In genomic region chr2:42868874-42869273, GRCh38 we compare ENCODE assay signal across 1 cellular context.
TF ChIP-seq lines count a peak whose summit lies in the region.

No MANE protein-coding gene starts in this region.

TF ChIP-seq in K562, 482 proteins besides CTCF, POLR2A, EP300 and RAD21 (continued from another document and continues in another):
- TF ChIP-seq, protein P1, sequence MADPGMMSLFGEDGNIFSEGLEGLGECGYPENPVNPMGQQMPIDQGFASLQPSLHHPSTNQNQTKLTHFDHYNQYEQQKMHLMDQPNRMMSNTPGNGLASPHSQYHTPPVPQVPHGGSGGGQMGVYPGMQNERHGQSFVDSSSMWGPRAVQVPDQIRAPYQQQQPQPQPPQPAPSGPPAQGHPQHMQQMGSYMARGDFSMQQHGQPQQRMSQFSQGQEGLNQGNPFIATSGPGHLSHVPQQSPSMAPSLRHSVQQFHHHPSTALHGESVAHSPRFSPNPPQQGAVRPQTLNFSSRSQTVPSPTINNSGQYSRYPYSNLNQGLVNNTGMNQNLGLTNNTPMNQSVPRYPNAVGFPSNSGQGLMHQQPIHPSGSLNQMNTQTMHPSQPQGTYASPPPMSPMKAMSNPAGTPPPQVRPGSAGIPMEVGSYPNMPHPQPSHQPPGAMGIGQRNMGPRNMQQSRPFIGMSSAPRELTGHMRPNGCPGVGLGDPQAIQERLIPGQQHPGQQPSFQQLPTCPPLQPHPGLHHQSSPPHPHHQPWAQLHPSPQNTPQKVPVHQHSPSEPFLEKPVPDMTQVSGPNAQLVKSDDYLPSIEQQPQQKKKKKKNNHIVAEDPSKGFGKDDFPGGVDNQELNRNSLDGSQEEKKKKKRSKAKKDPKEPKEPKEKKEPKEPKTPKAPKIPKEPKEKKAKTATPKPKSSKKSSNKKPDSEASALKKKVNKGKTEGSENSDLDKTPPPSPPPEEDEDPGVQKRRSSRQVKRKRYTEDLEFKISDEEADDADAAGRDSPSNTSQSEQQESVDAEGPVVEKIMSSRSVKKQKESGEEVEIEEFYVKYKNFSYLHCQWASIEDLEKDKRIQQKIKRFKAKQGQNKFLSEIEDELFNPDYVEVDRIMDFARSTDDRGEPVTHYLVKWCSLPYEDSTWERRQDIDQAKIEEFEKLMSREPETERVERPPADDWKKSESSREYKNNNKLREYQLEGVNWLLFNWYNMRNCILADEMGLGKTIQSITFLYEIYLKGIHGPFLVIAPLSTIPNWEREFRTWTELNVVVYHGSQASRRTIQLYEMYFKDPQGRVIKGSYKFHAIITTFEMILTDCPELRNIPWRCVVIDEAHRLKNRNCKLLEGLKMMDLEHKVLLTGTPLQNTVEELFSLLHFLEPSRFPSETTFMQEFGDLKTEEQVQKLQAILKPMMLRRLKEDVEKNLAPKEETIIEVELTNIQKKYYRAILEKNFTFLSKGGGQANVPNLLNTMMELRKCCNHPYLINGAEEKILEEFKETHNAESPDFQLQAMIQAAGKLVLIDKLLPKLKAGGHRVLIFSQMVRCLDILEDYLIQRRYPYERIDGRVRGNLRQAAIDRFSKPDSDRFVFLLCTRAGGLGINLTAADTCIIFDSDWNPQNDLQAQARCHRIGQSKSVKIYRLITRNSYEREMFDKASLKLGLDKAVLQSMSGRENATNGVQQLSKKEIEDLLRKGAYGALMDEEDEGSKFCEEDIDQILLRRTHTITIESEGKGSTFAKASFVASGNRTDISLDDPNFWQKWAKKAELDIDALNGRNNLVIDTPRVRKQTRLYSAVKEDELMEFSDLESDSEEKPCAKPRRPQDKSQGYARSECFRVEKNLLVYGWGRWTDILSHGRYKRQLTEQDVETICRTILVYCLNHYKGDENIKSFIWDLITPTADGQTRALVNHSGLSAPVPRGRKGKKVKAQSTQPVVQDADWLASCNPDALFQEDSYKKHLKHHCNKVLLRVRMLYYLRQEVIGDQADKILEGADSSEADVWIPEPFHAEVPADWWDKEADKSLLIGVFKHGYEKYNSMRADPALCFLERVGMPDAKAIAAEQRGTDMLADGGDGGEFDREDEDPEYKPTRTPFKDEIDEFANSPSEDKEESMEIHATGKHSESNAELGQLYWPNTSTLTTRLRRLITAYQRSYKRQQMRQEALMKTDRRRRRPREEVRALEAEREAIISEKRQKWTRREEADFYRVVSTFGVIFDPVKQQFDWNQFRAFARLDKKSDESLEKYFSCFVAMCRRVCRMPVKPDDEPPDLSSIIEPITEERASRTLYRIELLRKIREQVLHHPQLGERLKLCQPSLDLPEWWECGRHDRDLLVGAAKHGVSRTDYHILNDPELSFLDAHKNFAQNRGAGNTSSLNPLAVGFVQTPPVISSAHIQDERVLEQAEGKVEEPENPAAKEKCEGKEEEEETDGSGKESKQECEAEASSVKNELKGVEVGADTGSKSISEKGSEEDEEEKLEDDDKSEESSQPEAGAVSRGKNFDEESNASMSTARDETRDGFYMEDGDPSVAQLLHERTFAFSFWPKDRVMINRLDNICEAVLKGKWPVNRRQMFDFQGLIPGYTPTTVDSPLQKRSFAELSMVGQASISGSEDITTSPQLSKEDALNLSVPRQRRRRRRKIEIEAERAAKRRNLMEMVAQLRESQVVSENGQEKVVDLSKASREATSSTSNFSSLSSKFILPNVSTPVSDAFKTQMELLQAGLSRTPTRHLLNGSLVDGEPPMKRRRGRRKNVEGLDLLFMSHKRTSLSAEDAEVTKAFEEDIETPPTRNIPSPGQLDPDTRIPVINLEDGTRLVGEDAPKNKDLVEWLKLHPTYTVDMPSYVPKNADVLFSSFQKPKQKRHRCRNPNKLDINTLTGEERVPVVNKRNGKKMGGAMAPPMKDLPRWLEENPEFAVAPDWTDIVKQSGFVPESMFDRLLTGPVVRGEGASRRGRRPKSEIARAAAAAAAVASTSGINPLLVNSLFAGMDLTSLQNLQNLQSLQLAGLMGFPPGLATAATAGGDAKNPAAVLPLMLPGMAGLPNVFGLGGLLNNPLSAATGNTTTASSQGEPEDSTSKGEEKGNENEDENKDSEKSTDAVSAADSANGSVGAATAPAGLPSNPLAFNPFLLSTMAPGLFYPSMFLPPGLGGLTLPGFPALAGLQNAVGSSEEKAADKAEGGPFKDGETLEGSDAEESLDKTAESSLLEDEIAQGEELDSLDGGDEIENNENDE (IDR thresholded peaks at IDR 0.05; ENCODE audit: low read depth, low read length): no peak
- no peak for TF ChIP-seq THRA (IDR thresholded peaks at IDR 0.05)
- TF ChIP-seq ZNF24 (IDR thresholded peaks at IDR 0.05): peak; percentile 33; the same call in 1 of the 2 replicates
- TF ChIP-seq ZNF197 (CRISPR knock-in tag; IDR thresholded peaks at IDR 0.05; ENCODE audit: low read depth): no peak
- no peak for TF ChIP-seq DIDO1 (tag; IDR thresholded peaks at IDR 0.05; ENCODE audit: low read depth)
- no peak for TF ChIP-seq RERE (CRISPR knock-in tag; IDR thresholded peaks at IDR 0.05; ENCODE audit: borderline replicate concordance)
- TF ChIP-seq, protein P2, sequence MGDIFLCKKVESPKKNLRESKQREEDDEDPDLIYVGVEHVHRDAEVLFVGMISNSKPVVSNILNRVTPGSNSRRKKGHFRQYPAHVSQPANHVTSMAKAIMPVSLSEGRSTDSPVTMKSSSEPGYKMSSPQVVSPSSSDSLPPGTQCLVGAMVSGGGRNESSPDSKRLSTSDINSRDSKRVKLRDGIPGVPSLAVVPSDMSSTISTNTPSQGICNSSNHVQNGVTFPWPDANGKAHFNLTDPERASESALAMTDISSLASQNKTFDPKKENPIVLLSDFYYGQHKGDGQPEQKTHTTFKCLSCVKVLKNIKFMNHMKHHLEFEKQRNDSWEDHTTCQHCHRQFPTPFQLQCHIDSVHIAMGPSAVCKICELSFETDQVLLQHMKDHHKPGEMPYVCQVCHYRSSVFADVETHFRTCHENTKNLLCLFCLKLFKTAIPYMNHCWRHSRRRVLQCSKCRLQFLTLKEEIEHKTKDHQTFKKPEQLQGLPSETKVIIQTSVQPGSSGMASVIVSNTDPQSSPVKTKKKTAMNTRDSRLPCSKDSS (IDR thresholded peaks at IDR 0.05; ENCODE audit: low read depth, partially characterized antibody): peak; percentile 92
- TF ChIP-seq MXD1 (CRISPR knock-in tag; IDR thresholded peaks at IDR 0.05; ENCODE audit: borderline replicate concordance, poor library complexity, severe bottlenecking): no peak
- TF ChIP-seq TRIM28 (IDR thresholded peaks at IDR 0.05): peak; percentile 99
- TF ChIP-seq MYNN (IDR thresholded peaks at IDR 0.05): no peak
- no peak for TF ChIP-seq MYNN (CRISPR knock-in tag; IDR thresholded peaks at IDR 0.05)
- TF ChIP-seq TAF15 (IDR thresholded peaks at IDR 0.05; ENCODE audit: low read depth, low read length): no peak
- no peak for TF ChIP-seq ZNF140 (CRISPR knock-in tag; IDR thresholded peaks at IDR 0.05)
- TF ChIP-seq RBM34 (IDR thresholded peaks at IDR 0.05; ENCODE audit: borderline replicate concordance, insufficient read depth, low read length): no peak
- no peak for TF ChIP-seq KAT2B (IDR thresholded peaks at IDR 0.05; ENCODE audit: low read depth, low read length)
- no peak for TF ChIP-seq L3MBTL2 (IDR thresholded peaks at IDR 0.05)
- TF ChIP-seq KLF10 (CRISPR knock-in tag; IDR thresholded peaks at IDR 0.05): no peak
- TF ChIP-seq POLR2H (tag; IDR thresholded peaks at IDR 0.05; ENCODE audit: low read depth): no peak
- TF ChIP-seq RCOR1 (IDR thresholded peaks at IDR 0.05; ENCODE audit: borderline replicate concordance in 1 of 2, low read depth in 2 of 2, low read length in 2 of 2): no peak
- no peak for TF ChIP-seq ATF4 (CRISPR knock-in tag; IDR thresholded peaks at IDR 0.05)
- peak; percentile 71; the same call in 1 of the 2 replicates for TF ChIP-seq EHMT2 (IDR thresholded peaks at IDR 0.05)
- TF ChIP-seq CBX3 (IDR thresholded peaks at IDR 0.05; ENCODE audit: borderline replicate concordance in 1 of 2, low read length in 2 of 2): peak in 1 of 2 experiments; percentile 100; a peak in 2 of 3 replicates
- no peak for TF ChIP-seq SIN3A (IDR thresholded peaks at IDR 0.05; ENCODE audit: borderline replicate concordance in 2 of 2, control insufficient read depth in 1 of 2, low read depth in 2 of 2, low read length in 2 of 2)
- TF ChIP-seq ATF1 (CRISPR knock-in tag; IDR thresholded peaks at IDR 0.05): no peak
- TF ChIP-seq ATF1 (tag; IDR thresholded peaks at IDR 0.05): no peak
- no peak for TF ChIP-seq ZNF3 (CRISPR knock-in tag; IDR thresholded peaks at IDR 0.05)
- no peak for TF ChIP-seq STAT5B (CRISPR knock-in tag; IDR thresholded peaks at IDR 0.05)
- peak; percentile 88; the same call in 1 of the 2 replicates for TF ChIP-seq XRCC3 (IDR thresholded peaks at IDR 0.05)
- TF ChIP-seq, protein P3, sequence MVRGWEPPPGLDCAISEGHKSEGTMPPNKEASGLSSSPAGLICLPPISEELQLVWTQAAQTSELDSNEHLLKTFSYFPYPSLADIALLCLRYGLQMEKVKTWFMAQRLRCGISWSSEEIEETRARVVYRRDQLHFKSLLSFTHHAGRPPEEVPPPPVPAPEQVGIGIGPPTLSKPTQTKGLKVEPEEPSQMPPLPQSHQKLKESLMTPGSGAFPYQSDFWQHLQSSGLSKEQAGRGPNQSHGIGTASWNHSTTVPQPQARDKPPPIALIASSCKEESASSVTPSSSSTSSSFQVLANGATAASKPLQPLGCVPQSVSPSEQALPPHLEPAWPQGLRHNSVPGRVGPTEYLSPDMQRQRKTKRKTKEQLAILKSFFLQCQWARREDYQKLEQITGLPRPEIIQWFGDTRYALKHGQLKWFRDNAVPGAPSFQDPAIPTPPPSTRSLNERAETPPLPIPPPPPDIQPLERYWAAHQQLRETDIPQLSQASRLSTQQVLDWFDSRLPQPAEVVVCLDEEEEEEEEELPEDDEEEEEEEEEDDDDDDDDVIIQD (CRISPR knock-in tag; IDR thresholded peaks at IDR 0.05): no peak
- TF ChIP-seq TCF7 (IDR thresholded peaks at IDR 0.05; ENCODE audit: borderline replicate concordance): no peak
- TF ChIP-seq, protein P4, sequence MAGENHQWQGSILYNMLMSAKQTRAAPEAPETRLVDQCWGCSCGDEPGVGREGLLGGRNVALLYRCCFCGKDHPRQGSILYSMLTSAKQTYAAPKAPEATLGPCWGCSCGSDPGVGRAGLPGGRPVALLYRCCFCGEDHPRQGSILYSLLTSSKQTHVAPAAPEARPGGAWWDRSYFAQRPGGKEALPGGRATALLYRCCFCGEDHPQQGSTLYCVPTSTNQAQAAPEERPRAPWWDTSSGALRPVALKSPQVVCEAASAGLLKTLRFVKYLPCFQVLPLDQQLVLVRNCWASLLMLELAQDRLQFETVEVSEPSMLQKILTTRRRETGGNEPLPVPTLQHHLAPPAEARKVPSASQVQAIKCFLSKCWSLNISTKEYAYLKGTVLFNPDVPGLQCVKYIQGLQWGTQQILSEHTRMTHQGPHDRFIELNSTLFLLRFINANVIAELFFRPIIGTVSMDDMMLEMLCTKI (IDR thresholded peaks at IDR 0.05; ENCODE audit: partially characterized antibody): no peak
- no peak for TF ChIP-seq ZNF124 (CRISPR knock-in tag; IDR thresholded peaks at IDR 0.05)
- no peak for TF ChIP-seq SP2 (IDR thresholded peaks at IDR 0.05; ENCODE audit: extremely low read depth, low read depth, low read length, poor library complexity, severe bottlenecking)
- no peak for TF ChIP-seq NR2C1 (IDR thresholded peaks at IDR 0.05)
- no peak for TF ChIP-seq NR2C1 (tag; IDR thresholded peaks at IDR 0.05)
- no peak for TF ChIP-seq GTF2F1 (IDR thresholded peaks at IDR 0.05; ENCODE audit: low read depth, low read length)
